In the genomic region with DNA sequence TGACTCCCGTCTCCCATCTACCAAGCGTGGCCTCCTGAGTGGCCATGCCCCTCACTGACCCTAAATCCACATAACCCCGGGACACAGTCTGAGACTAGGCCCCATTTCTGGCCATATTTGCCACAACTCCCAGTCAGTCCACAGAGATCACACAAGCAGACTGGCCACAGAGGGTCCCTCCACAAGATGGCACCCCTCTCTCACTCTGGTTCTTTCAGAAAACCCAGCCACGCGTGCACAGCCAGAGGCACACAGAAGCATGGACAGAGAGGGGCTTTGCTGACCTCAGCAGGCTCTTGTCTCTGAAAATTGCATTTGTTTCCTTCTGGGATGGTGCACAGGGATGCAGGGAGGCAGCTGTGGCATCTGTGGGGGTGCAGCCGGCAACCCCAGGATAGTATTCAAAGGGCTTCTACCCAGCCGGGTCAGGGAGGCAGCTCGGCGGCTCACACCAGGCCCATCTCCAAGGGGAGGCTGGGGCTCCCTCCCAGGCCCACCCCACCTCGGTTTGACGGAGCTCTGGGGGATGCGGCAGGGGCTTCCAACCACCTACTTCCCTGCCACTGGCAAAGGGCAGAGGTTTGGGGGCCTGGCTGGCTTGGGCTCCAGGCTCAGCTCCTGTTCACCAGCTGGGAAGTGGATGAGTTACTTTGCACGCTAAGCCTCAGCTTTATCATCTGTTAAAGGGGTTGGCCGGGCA, we compare ENCODE assay signal across 1 cellular context.
TF ChIP-seq lines count a peak whose summit lies in the region.

No MANE protein-coding gene starts in this region.

TF ChIP-seq in HepG2, 621 proteins besides CTCF, POLR2A, EP300 and RAD21 (continues in another document):
- TF ChIP-seq SRSF9 (IDR thresholded peaks at IDR 0.05; ENCODE audit: borderline replicate concordance, insufficient read depth, low read depth, low read length, poor library complexity, severe bottlenecking) (no peak), STAG1 (CRISPR knock-in tag; IDR thresholded peaks at IDR 0.05) (peak; percentile 90), TERF1 (CRISPR knock-in tag; IDR thresholded peaks at IDR 0.05) (no peak), ZNF660 (CRISPR knock-in tag; IDR thresholded peaks at IDR 0.05; ENCODE audit: borderline replicate concordance, low read depth) (no peak), RXRA (CRISPR knock-in tag; IDR thresholded peaks at IDR 0.05) (no peak), KAT8 (CRISPR knock-in tag; IDR thresholded peaks at IDR 0.05) (no peak), GTF3A (CRISPR knock-in tag; conservative IDR thresholded peaks at IDR 0.05) (no peak), REPIN1 (CRISPR knock-in tag; IDR thresholded peaks at IDR 0.05; ENCODE audit: borderline replicate concordance, low read depth) (no peak), NAIF1 (CRISPR knock-in tag; IDR thresholded peaks at IDR 0.05; ENCODE audit: borderline replicate concordance) (no peak), ZNF230 (CRISPR knock-in tag; IDR thresholded peaks at IDR 0.05) (no peak), MXD1 (CRISPR knock-in tag; IDR thresholded peaks at IDR 0.05) (no peak), ZNF562 (CRISPR knock-in tag; IDR thresholded peaks at IDR 0.05; ENCODE audit: borderline replicate concordance) (no peak)
- TF ChIP-seq, protein P1, sequence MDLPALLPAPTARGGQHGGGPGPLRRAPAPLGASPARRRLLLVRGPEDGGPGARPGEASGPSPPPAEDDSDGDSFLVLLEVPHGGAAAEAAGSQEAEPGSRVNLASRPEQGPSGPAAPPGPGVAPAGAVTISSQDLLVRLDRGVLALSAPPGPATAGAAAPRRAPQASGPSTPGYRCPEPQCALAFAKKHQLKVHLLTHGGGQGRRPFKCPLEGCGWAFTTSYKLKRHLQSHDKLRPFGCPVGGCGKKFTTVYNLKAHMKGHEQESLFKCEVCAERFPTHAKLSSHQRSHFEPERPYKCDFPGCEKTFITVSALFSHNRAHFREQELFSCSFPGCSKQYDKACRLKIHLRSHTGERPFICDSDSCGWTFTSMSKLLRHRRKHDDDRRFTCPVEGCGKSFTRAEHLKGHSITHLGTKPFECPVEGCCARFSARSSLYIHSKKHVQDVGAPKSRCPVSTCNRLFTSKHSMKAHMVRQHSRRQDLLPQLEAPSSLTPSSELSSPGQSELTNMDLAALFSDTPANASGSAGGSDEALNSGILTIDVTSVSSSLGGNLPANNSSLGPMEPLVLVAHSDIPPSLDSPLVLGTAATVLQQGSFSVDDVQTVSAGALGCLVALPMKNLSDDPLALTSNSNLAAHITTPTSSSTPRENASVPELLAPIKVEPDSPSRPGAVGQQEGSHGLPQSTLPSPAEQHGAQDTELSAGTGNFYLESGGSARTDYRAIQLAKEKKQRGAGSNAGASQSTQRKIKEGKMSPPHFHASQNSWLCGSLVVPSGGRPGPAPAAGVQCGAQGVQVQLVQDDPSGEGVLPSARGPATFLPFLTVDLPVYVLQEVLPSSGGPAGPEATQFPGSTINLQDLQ (CRISPR knock-in tag; IDR thresholded peaks at IDR 0.05), result no peak
- TF ChIP-seq, protein P2, sequence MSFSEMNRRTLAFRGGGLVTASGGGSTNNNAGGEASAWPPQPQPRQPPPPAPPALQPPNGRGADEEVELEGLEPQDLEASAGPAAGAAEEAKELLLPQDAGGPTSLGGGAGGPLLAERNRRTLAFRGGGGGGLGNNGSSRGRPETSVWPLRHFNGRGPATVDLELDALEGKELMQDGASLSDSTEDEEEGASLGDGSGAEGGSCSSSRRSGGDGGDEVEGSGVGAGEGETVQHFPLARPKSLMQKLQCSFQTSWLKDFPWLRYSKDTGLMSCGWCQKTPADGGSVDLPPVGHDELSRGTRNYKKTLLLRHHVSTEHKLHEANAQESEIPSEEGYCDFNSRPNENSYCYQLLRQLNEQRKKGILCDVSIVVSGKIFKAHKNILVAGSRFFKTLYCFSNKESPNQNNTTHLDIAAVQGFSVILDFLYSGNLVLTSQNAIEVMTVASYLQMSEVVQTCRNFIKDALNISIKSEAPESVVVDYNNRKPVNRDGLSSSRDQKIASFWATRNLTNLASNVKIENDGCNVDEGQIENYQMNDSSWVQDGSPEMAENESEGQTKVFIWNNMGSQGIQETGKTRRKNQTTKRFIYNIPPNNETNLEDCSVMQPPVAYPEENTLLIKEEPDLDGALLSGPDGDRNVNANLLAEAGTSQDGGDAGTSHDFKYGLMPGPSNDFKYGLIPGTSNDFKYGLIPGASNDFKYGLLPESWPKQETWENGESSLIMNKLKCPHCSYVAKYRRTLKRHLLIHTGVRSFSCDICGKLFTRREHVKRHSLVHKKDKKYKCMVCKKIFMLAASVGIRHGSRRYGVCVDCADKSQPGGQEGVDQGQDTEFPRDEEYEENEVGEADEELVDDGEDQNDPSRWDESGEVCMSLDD (CRISPR knock-in tag; IDR thresholded peaks at IDR 0.05; ENCODE audit: borderline replicate concordance), result no peak
- TF ChIP-seq, protein P3, sequence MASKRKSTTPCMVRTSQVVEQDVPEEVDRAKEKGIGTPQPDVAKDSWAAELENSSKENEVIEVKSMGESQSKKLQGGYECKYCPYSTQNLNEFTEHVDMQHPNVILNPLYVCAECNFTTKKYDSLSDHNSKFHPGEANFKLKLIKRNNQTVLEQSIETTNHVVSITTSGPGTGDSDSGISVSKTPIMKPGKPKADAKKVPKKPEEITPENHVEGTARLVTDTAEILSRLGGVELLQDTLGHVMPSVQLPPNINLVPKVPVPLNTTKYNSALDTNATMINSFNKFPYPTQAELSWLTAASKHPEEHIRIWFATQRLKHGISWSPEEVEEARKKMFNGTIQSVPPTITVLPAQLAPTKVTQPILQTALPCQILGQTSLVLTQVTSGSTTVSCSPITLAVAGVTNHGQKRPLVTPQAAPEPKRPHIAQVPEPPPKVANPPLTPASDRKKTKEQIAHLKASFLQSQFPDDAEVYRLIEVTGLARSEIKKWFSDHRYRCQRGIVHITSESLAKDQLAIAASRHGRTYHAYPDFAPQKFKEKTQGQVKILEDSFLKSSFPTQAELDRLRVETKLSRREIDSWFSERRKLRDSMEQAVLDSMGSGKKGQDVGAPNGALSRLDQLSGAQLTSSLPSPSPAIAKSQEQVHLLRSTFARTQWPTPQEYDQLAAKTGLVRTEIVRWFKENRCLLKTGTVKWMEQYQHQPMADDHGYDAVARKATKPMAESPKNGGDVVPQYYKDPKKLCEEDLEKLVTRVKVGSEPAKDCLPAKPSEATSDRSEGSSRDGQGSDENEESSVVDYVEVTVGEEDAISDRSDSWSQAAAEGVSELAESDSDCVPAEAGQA (IDR thresholded peaks at IDR 0.05; ENCODE audit: low read depth), result no peak
- TF ChIP-seq, protein P3 (CRISPR knock-in tag; IDR thresholded peaks at IDR 0.05; ENCODE audit: borderline replicate concordance), result no peak
- TF ChIP-seq, protein P4, sequence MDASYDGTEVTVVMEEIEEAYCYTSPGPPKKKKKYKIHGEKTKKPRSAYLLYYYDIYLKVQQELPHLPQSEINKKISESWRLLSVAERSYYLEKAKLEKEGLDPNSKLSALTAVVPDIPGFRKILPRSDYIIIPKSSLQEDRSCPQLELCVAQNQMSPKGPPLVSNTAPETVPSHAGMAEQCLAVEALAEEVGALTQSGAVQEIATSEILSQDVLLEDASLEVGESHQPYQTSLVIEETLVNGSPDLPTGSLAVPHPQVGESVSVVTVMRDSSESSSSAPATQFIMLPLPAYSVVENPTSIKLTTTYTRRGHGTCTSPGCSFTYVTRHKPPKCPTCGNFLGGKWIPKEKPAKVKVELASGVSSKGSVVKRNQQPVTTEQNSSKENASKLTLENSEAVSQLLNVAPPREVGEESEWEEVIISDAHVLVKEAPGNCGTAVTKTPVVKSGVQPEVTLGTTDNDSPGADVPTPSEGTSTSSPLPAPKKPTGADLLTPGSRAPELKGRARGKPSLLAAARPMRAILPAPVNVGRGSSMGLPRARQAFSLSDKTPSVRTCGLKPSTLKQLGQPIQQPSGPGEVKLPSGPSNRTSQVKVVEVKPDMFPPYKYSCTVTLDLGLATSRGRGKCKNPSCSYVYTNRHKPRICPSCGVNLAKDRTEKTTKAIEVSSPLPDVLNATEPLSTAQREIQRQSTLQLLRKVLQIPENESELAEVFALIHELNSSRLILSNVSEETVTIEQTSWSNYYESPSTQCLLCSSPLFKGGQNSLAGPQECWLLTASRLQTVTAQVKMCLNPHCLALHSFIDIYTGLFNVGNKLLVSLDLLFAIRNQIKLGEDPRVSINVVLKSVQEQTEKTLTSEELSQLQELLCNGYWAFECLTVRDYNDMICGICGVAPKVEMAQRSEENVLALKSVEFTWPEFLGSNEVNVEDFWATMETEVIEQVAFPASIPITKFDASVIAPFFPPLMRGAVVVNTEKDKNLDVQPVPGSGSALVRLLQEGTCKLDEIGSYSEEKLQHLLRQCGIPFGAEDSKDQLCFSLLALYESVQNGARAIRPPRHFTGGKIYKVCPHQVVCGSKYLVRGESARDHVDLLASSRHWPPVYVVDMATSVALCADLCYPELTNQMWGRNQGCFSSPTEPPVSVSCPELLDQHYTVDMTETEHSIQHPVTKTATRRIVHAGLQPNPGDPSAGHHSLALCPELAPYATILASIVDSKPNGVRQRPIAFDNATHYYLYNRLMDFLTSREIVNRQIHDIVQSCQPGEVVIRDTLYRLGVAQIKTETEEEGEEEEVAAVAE (CRISPR knock-in tag; IDR thresholded peaks at IDR 0.05; ENCODE audit: borderline replicate concordance), result no peak
- TF ChIP-seq, protein P5, sequence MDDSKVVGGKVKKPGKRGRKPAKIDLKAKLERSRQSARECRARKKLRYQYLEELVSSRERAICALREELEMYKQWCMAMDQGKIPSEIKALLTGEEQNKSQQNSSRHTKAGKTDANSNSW (CRISPR knock-in tag; IDR thresholded peaks at IDR 0.05; ENCODE audit: borderline replicate concordance), result no peak
- TF ChIP-seq, protein P6, sequence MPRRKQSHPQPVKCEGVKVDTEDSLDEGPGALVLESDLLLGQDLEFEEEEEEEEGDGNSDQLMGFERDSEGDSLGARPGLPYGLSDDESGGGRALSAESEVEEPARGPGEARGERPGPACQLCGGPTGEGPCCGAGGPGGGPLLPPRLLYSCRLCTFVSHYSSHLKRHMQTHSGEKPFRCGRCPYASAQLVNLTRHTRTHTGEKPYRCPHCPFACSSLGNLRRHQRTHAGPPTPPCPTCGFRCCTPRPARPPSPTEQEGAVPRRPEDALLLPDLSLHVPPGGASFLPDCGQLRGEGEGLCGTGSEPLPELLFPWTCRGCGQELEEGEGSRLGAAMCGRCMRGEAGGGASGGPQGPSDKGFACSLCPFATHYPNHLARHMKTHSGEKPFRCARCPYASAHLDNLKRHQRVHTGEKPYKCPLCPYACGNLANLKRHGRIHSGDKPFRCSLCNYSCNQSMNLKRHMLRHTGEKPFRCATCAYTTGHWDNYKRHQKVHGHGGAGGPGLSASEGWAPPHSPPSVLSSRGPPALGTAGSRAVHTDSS (CRISPR knock-in tag; conservative IDR thresholded peaks at IDR 0.05), result no peak
- TF ChIP-seq, protein P7, sequence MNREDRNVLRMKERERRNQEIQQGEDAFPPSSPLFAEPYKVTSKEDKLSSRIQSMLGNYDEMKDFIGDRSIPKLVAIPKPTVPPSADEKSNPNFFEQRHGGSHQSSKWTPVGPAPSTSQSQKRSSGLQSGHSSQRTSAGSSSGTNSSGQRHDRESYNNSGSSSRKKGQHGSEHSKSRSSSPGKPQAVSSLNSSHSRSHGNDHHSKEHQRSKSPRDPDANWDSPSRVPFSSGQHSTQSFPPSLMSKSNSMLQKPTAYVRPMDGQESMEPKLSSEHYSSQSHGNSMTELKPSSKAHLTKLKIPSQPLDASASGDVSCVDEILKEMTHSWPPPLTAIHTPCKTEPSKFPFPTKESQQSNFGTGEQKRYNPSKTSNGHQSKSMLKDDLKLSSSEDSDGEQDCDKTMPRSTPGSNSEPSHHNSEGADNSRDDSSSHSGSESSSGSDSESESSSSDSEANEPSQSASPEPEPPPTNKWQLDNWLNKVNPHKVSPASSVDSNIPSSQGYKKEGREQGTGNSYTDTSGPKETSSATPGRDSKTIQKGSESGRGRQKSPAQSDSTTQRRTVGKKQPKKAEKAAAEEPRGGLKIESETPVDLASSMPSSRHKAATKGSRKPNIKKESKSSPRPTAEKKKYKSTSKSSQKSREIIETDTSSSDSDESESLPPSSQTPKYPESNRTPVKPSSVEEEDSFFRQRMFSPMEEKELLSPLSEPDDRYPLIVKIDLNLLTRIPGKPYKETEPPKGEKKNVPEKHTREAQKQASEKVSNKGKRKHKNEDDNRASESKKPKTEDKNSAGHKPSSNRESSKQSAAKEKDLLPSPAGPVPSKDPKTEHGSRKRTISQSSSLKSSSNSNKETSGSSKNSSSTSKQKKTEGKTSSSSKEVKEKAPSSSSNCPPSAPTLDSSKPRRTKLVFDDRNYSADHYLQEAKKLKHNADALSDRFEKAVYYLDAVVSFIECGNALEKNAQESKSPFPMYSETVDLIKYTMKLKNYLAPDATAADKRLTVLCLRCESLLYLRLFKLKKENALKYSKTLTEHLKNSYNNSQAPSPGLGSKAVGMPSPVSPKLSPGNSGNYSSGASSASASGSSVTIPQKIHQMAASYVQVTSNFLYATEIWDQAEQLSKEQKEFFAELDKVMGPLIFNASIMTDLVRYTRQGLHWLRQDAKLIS (CRISPR knock-in tag; IDR thresholded peaks at IDR 0.05), result no peak
